In genomic region chr20:54323227-54323734, GRCh38 we compare ENCODE assay signal across 13 cellular contexts.
"Had no signal": no experiment of that assay in that cellular context is flagged by ENCODE, and none has a peak within 500 bp of the region (broad histone marks: within the 10 kb centered on the region; RNA-seq: fewer than 3 reads in every experiment).

No MANE protein-coding gene starts in this region.

- H3K9me3 ChIP-seq: heart left ventricle, sigmoid colon, suprapubic skin had no signal

- H3K36me3 ChIP-seq: heart left ventricle, sigmoid colon, suprapubic skin had no signal

- DNase-seq: activated B cell treated with CpG ODN at 0.5 μM for 24 hours; activated CD4-positive, alpha-beta T cell treated with anti-CD3 and anti-CD28 coated beads, Interleukin-2, amount 50 U/mL, for 4 hours; activated T-cell treated with anti-CD3 and anti-CD28 coated beads, Interleukin-2, amount 50 U/mL, for 4 hours; amniotic stem cell; endodermal cell; foreskin keratinocyte; heart left ventricle; sigmoid colon; stimulated activated CD4-positive, alpha-beta T cell treated with anti-CD3 and anti-CD28 coated beads, Interleukin-12 subunit alpha, Interleukin-12 subunit beta, amount 100 ng/mL, for 4 hours; stimulated activated naive CD4-positive, alpha-beta T cell; T-helper 17 cell had no signal

- H3K27me3 ChIP-seq: foreskin keratinocyte, heart left ventricle, sigmoid colon, suprapubic skin had no signal

- ATAC-seq: activated T-cell treated with anti-CD3 and anti-CD28 coated beads, Interleukin-2, amount 50 U/mL, for 4 hours; foreskin keratinocyte; left lobe of liver; T-helper 17 cell had no signal

- H3K27ac ChIP-seq: foreskin keratinocyte, heart left ventricle, sigmoid colon, suprapubic skin had no signal

- H3K4me3 ChIP-seq: heart left ventricle, sigmoid colon, suprapubic skin had no signal

- H3K4me1 ChIP-seq: foreskin keratinocyte, heart left ventricle, sigmoid colon, suprapubic skin had no signal
